ENCODE assay signal across 21 cellular contexts in genomic region chr4:110793890-110794588, GRCh38.
DNase-seq lines count a peak whose midpoint lies in the region; ATAC-seq, FAIRE-seq and TF ChIP-seq lines count a peak whose summit lies in the region.
"Had no signal": no experiment of that assay in that cellular context is flagged by ENCODE, and none has a peak within 500 bp of the region (broad histone marks: within the 10 kb centered on the region; RNA-seq: fewer than 3 reads in every experiment).

No MANE protein-coding gene starts in this region.

- peaks cover 18% of the 10 kb centered on the region for H3K9me3 Mint-ChIP-seq in Caco-2 (ENCODE audit: unreplicated experiment)
- H3K9me3 Mint-ChIP-seq: stimulated activated naive CD8-positive, alpha-beta T cell treated with anti-CD3 and anti-CD28 coated beads, Interleukin-15, Interleukin-2, amounts not matched to agents 100 ng/mL and 50 ng/mL, for 24 hours had no signal

- SMC1A ChIA-PET in GM12878 (lab: Charles Lee; ENCODE audit: uncharacterized antibody, unreplicated experiment): no interaction called here

- CTCF ChIA-PET in Caco-2 (lab: Charles Lee) (no interaction called here), GM12878 (lab: Yijun Ruan, JAX) (no interaction called here)

- H3K27me3 Mint-ChIP-seq in Caco-2 (ENCODE audit: insufficient read depth, unreplicated experiment): no peaks in the 10 kb centered on the region

- peak overlapping the region; percentile 56 for H3K27ac ChIP-seq in HUES48 (ENCODE audit: low read depth, low read length)
- no peak overlapping the region for H3K27ac ChIP-seq in GM12878 (ENCODE audit: control insufficient read depth, insufficient read depth)
- H3K27ac ChIP-seq: ascending aorta, C4-2B, left lung, right lobe of liver, upper lobe of left lung had no signal

- H3K4me3 Mint-ChIP-seq in Caco-2 (ENCODE audit: unreplicated experiment): no peak overlapping the region
- H3K4me3 Mint-ChIP-seq: stimulated activated naive CD8-positive, alpha-beta T cell treated with anti-CD3 and anti-CD28 coated beads, Interleukin-15, Interleukin-2, amounts not matched to agents 100 ng/mL and 50 ng/mL, for 24 hours had no signal

- FAIRE-seq in GM12878 (lab: Jason Lieb, UNC): no peak
- FAIRE-seq: endometrium had no signal

- ATAC-seq in GM12878 (peak; percentile 64), GM21360 (IDR thresholded peaks at IDR 0.05; ENCODE audit: unreplicated experiment) (no peak), HG02938 (IDR thresholded peaks at IDR 0.05; ENCODE audit: unreplicated experiment) (no peak)
- ATAC-seq: left lung, right lobe of liver had no signal

- H3K4me3 ChIP-seq in Caco-2 (ENCODE audit: low read depth, low read length) (no peak overlapping the region), HUES48 (ENCODE audit: low read depth, low read length) (no peak overlapping the region), GM12878 (no peak overlapping the region)
- H3K4me3 ChIP-seq: ascending aorta, left lung, right lobe of liver, upper lobe of left lung had no signal

- H4K20me1 ChIP-seq in GM12878 (ENCODE audit: control insufficient read depth, insufficient read depth): no peaks in the 10 kb centered on the region

- H3K36me3 ChIP-seq in Caco-2 (ENCODE audit: control insufficient read depth, insufficient read depth, low read length) (no peaks in the 10 kb centered on the region), HUES48 (ENCODE audit: control insufficient read depth, insufficient read depth, low read length) (no peaks in the 10 kb centered on the region), GM12878 (ENCODE audit: control insufficient read depth in 2 of 2, insufficient read depth in 2 of 2, low read length in 1 of 2) (no peaks in the 10 kb centered on the region)
- H3K36me3 ChIP-seq: ascending aorta, left lung, right lobe of liver, upper lobe of left lung had no signal

- TF ChIP-seq CTCF in Caco-2 (IDR thresholded peaks at IDR 0.05; ENCODE audit: insufficient read depth in 1 of 2, low read depth in 1 of 2, low read length in 1 of 2, severe bottlenecking in 1 of 2, unreplicated experiment in 1 of 2) (no peak), GM12878 (IDR thresholded peaks at IDR 0.05 in 2 of 3, conservative IDR thresholded peaks at IDR 0.05 in 1 of 3; ENCODE audit: control insufficient read depth in 2 of 3, extremely low read depth in 1 of 3, insufficient read depth in 1 of 3, low read depth in 3 of 3, low read length in 3 of 3) (no peak)

- H3K79me2 ChIP-seq in GM12878 (ENCODE audit: control insufficient read depth, insufficient read depth, low read length): no peaks in the 10 kb centered on the region

- H3K27me3 ChIP-seq in Caco-2 (replicated peaks; ENCODE audit: control insufficient read depth, insufficient read depth, low read length): no peaks in the 10 kb centered on the region
- no peaks in the 10 kb centered on the region for H3K27me3 ChIP-seq in HUES48 (ENCODE audit: control insufficient read depth, insufficient read depth, low read length)
- no peaks in the 10 kb centered on the region for H3K27me3 ChIP-seq in GM12878 (replicated peaks in 1 of 2; ENCODE audit: control insufficient read depth in 2 of 2, insufficient read depth in 2 of 2, low read length in 1 of 2)
- H3K27me3 ChIP-seq: ascending aorta, left lung, right lobe of liver, upper lobe of left lung had no signal

- WGBS in GM12878 (ENCODE audit: insufficient coverage, insufficient replicate concordance, low lambda C conversion rate, missing lambda C conversion rate): 27% methylated on average over 5 of the region's 5 CpGs

- no peak for TF ChIP-seq POLR2A in GM12878 (IDR thresholded peaks at IDR 0.05; ENCODE audit: low read depth, low read length)

- DNase-seq in Caco-2 (no peak), GM12878 (ENCODE audit: low read depth, low spot score) (no peak), left kidney (ENCODE audit: low read depth, low spot score) (peak; percentile 20), COLO829 (ENCODE audit: low spot score) (no peak), HuH-7 (ENCODE audit: low spot score) (no peak)
- DNase-seq: ACHN; activated CD4-positive, alpha-beta T cell treated with anti-CD3 and anti-CD28 coated beads, Interleukin-2, amount 50 U/mL, for 4 hours; activated naive CD4-positive, alpha-beta T cell; DND-41; NCI-H1436 treated with DMSO at 0.1 percent for 48 hours; right lobe of liver; Right ventricle myocardium superior; upper lobe of left lung had no signal

- peak overlapping the region; percentile 13 for H3K27ac Mint-ChIP-seq in Caco-2 (ENCODE audit: unreplicated experiment)
- H3K27ac Mint-ChIP-seq: stimulated activated naive CD8-positive, alpha-beta T cell treated with anti-CD3 and anti-CD28 coated beads, Interleukin-15, Interleukin-2, amounts not matched to agents 100 ng/mL and 50 ng/mL, for 24 hours had no signal

- POLR2A ChIA-PET in Caco-2 (lab: Charles Lee): interaction anchor here (0.6 kb wide), 1 partner anchor 165 kb away, joined by 3 read pairs; no protein-coding TSS in a partner anchor
- POLR2A ChIA-PET in GM12878 (lab: Charles Lee): no interaction called here

- no peak for TF ChIP-seq EP300 in GM12878 (IDR thresholded peaks at IDR 0.05; ENCODE audit: borderline replicate concordance in 1 of 2, control insufficient read depth in 1 of 2, low read depth in 2 of 2, low read length in 2 of 2)

- H3K36me3 Mint-ChIP-seq in Caco-2 (ENCODE audit: insufficient read depth, unreplicated experiment): peaks cover 7% of the 10 kb centered on the region

- no peak overlapping the region for H3K4me2 ChIP-seq in GM12878 (ENCODE audit: control insufficient read depth, insufficient read depth)

- in situ Hi-C loops in GM12878 (cut with MboI): no loop called here

- no peak for TF ChIP-seq RAD21 in GM12878 (IDR thresholded peaks at IDR 0.05; ENCODE audit: insufficient read depth, low read depth, low read length)

- no peaks in the 10 kb centered on the region for H3K9me3 ChIP-seq in Caco-2
- H3K9me3 ChIP-seq in HUES48 (ENCODE audit: control insufficient read depth, insufficient read depth, low read length): no peaks in the 10 kb centered on the region
- H3K9me3 ChIP-seq in GM12878 (replicated peaks; ENCODE audit: control insufficient read depth, insufficient read depth, low read length): no peaks in the 10 kb centered on the region
- H3K9me3 ChIP-seq: ascending aorta, left lung, right lobe of liver, upper lobe of left lung had no signal

- RAD21 ChIA-PET in GM12878 (lab: Charles Lee; ENCODE audit: unreplicated experiment): no interaction called here

- H3K4me1 ChIP-seq in Caco-2: peaks cover 32% of the 10 kb centered on the region
- H3K4me1 ChIP-seq in HUES48 (ENCODE audit: control insufficient read depth, insufficient read depth, low read length): peaks cover 29% of the 10 kb centered on the region
- no peaks in the 10 kb centered on the region for H3K4me1 ChIP-seq in GM12878 (ENCODE audit: control insufficient read depth, insufficient read depth, low read length)
- H3K4me1 ChIP-seq: ascending aorta, left lung, right lobe of liver, upper lobe of left lung had no signal

- no TSS peak for BruUV-seq in Caco-2 (replicated peaks; lab: Mats Ljungman, UMichigan)
- no TSS peak for BruUV-seq in GM12878 (replicated peaks; lab: Mats Ljungman, UMichigan)

- peaks cover 36% of the 10 kb centered on the region for H3K4me1 Mint-ChIP-seq in Caco-2 (ENCODE audit: low read depth, unreplicated experiment)

- no peak overlapping the region for H2AFZ ChIP-seq in GM12878 (ENCODE audit: control insufficient read depth, low read depth, low read length)

- intact Hi-C loops in Caco-2 (cut with micrococcal nuclease; ENCODE audit: unreplicated experiment): loop anchor here (1.0 to 5.0 kb wide), 2 partner anchors 22 to 142 kb away; no protein-coding TSS in a partner anchor
- intact Hi-C loops in GM12878 (cut with micrococcal nuclease; ENCODE audit: unreplicated experiment): no loop called here

- H3K9ac ChIP-seq in HUES48 (ENCODE audit: low read depth, low read length): no peak overlapping the region
- no peak overlapping the region for H3K9ac ChIP-seq in GM12878 (ENCODE audit: control insufficient read depth, insufficient read depth, low read length)

TF ChIP-seq in GM12878, 131 proteins besides CTCF, POLR2A, EP300 and RAD21 (continues in another document):
- TF ChIP-seq IKZF1 (conservative IDR thresholded peaks at IDR 0.05) (no peak), ATF7 (IDR thresholded peaks at IDR 0.05; ENCODE audit: low read depth) (no peak), GATAD2B (conservative IDR thresholded peaks at IDR 0.05; ENCODE audit: low read depth) (no peak), NKRF (conservative IDR thresholded peaks at IDR 0.05) (no peak), EED (IDR thresholded peaks at IDR 0.05; ENCODE audit: low read depth) (no peak), SMC3 (IDR thresholded peaks at IDR 0.05; ENCODE audit: borderline replicate concordance, low read length) (no peak)
- TF ChIP-seq, protein P1, sequence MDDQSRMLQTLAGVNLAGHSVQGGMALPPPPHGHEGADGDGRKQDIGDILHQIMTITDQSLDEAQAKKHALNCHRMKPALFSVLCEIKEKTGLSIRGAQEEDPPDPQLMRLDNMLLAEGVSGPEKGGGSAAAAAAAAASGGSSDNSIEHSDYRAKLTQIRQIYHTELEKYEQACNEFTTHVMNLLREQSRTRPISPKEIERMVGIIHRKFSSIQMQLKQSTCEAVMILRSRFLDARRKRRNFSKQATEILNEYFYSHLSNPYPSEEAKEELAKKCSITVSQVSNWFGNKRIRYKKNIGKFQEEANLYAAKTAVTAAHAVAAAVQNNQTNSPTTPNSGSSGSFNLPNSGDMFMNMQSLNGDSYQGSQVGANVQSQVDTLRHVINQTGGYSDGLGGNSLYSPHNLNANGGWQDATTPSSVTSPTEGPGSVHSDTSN (IDR thresholded peaks at IDR 0.05; ENCODE audit: insufficient replicate concordance, low read depth, low read length): no peak
